In the genomic region with DNA sequence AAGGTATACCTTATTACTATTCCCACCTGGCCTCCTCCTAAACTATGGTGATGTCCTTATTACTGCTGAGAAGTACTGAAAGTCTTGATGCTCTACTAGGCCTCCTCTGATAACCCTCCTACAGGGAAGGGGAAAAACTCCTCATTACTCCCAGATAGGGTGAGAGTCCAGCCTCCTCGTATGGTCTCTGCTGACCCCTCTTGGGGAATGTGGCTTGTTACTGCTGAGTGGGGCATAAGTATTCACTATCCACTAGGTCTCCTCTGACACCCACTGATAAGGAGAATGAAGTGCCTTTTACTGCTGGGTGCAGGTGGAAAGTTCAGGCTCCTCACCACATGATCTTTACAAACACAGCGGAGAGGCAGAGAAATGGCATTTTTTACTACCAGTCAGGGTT, we compare ENCODE assay signal across 1 cellular context.
TF ChIP-seq lines count a peak whose summit lies in the region.

No MANE protein-coding gene starts in this region.

TF ChIP-seq in IMR-90, 13 proteins besides CTCF, POLR2A, EP300 and RAD21:
- TF ChIP-seq MAFK (IDR thresholded peaks at IDR 0.05; ENCODE audit: low read depth, low read length), result no peak
- no peak for TF ChIP-seq RFX5 (IDR thresholded peaks at IDR 0.05; ENCODE audit: low read depth, low read length)
- TF ChIP-seq, protein P1, sequence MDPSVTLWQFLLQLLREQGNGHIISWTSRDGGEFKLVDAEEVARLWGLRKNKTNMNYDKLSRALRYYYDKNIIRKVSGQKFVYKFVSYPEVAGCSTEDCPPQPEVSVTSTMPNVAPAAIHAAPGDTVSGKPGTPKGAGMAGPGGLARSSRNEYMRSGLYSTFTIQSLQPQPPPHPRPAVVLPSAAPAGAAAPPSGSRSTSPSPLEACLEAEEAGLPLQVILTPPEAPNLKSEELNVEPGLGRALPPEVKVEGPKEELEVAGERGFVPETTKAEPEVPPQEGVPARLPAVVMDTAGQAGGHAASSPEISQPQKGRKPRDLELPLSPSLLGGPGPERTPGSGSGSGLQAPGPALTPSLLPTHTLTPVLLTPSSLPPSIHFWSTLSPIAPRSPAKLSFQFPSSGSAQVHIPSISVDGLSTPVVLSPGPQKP (IDR thresholded peaks at IDR 0.05; ENCODE audit: borderline replicate concordance, low read depth, low read length), result no peak
- no peak for TF ChIP-seq BHLHE40 (IDR thresholded peaks at IDR 0.05; ENCODE audit: low read depth, low read length)
- no peak for TF ChIP-seq MXI1 (IDR thresholded peaks at IDR 0.05; ENCODE audit: borderline replicate concordance, low read depth, low read length)
- TF ChIP-seq, protein P2, sequence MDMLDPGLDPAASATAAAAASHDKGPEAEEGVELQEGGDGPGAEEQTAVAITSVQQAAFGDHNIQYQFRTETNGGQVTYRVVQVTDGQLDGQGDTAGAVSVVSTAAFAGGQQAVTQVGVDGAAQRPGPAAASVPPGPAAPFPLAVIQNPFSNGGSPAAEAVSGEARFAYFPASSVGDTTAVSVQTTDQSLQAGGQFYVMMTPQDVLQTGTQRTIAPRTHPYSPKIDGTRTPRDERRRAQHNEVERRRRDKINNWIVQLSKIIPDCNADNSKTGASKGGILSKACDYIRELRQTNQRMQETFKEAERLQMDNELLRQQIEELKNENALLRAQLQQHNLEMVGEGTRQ (IDR thresholded peaks at IDR 0.05; ENCODE audit: low read depth, low read length), result no peak
- no peak for TF ChIP-seq RCOR1 (IDR thresholded peaks at IDR 0.05; ENCODE audit: insufficient replicate concordance, low read length)
- no peak for TF ChIP-seq NFE2L2 (IDR thresholded peaks at IDR 0.05; ENCODE audit: low read depth, low read length)
- TF ChIP-seq FOS (IDR thresholded peaks at IDR 0.05; ENCODE audit: low read depth, low read length), result no peak
- no peak for TF ChIP-seq MAZ (IDR thresholded peaks at IDR 0.05; ENCODE audit: borderline replicate concordance, low read depth, low read length)
- no peak for TF ChIP-seq CEBPB (IDR thresholded peaks at IDR 0.05; ENCODE audit: low read depth, low read length)
- no peak for TF ChIP-seq CHD1 (IDR thresholded peaks at IDR 0.05; ENCODE audit: low read depth, low read length)
- TF ChIP-seq SMC3 (IDR thresholded peaks at IDR 0.05; ENCODE audit: low read depth, low read length), result no peak
